14 cellular contexts compared by ENCODE assay signal in the genomic region with DNA sequence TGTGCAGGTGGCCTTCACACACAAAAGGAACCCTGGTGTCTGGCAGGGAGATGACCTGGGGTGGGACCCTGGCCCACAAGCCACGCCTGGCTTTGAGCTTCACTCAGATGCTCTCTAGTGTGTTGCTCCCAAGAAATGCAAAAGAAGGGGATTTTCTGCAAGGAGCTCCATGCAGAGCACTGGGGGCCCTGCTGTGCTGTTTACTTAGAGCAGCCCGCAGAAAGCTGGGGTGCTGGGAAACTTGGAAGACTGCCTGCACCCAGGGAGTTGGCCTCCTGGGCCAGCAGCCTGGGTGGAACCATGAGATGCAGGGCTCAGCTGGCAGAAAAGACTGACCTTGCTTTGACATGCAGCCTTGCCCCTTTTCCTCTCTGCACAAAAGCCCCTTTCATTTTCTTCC.
"Had no signal": no experiment of that assay in that cellular context is flagged by ENCODE, and none has a peak within 500 bp of the region (broad histone marks: within the 10 kb centered on the region; RNA-seq: fewer than 3 reads in every experiment).

No MANE protein-coding gene starts in this region.

- H3K27ac Mint-ChIP-seq: activated CD8-positive, alpha-beta memory T cell treated with anti-CD3 and anti-CD28 coated beads, Interleukin-2, amount 10 ng/mL, durations not matched to agents 7 days and 5 days; activated naive CD8-positive, alpha-beta T cell; activated T-cell treated with anti-CD3 and anti-CD28 coated beads, Interleukin-2, amount 50 U/mL, for 24 hours; memory B cell; stimulated activated naive CD8-positive, alpha-beta T cell treated with anti-CD3 and anti-CD28 coated beads, Interleukin-15, Interleukin-2, amounts not matched to agents 100 ng/mL and 50 ng/mL, for 24 hours had no signal

- H3K4me3 Mint-ChIP-seq: activated CD8-positive, alpha-beta memory T cell treated with anti-CD3 and anti-CD28 coated beads, Interleukin-2, amount 10 ng/mL, durations not matched to agents 7 days and 5 days; activated naive CD8-positive, alpha-beta T cell; activated T-cell treated with anti-CD3 and anti-CD28 coated beads, Interleukin-2, amount 50 U/mL, for 24 hours; memory B cell; stimulated activated naive CD8-positive, alpha-beta T cell treated with anti-CD3 and anti-CD28 coated beads, Interleukin-15, Interleukin-2, amounts not matched to agents 100 ng/mL and 50 ng/mL, for 24 hours had no signal

- H3K27ac ChIP-seq: breast epithelium, testis, upper lobe of right lung had no signal

- H3K9me3 ChIP-seq: testis, upper lobe of right lung had no signal

- H3K27me3 Mint-ChIP-seq: activated CD8-positive, alpha-beta memory T cell treated with anti-CD3 and anti-CD28 coated beads, Interleukin-2, amount 10 ng/mL, durations not matched to agents 7 days and 5 days; activated naive CD8-positive, alpha-beta T cell; memory B cell; stimulated activated naive CD8-positive, alpha-beta T cell treated with anti-CD3 and anti-CD28 coated beads, Interleukin-15, Interleukin-2, amounts not matched to agents 100 ng/mL and 50 ng/mL, for 24 hours had no signal

- H3K9me3 Mint-ChIP-seq: activated T-cell treated with anti-CD3 and anti-CD28 coated beads, Interleukin-2, amount 50 U/mL, for 24 hours; memory B cell; neural crest cell; stimulated activated naive CD8-positive, alpha-beta T cell treated with anti-CD3 and anti-CD28 coated beads, Interleukin-15, Interleukin-2, amounts not matched to agents 100 ng/mL and 50 ng/mL, for 24 hours had no signal

- DNase-seq: activated CD8-positive, alpha-beta memory T cell treated with anti-CD3 and anti-CD28 coated beads, Interleukin-2, amount 10 ng/mL, durations not matched to agents 7 days and 5 days; activated effector memory CD4-positive, alpha-beta T cell treated with anti-CD3 and anti-CD28 coated beads, Interleukin-2, amount 50 U/mL, for 16 hours; activated T-cell treated with anti-CD3 and anti-CD28 coated beads, Interleukin-2, amount 50 U/mL, for 24 hours; stimulated activated CD4-positive, alpha-beta T cell treated with anti-CD3 and anti-CD28 coated beads, Interleukin-4, amount 100 ng/mL, for 24 hours; testis; upper lobe of right lung had no signal

- H3K4me3 ChIP-seq: breast epithelium, testis, upper lobe of right lung had no signal

- H3K27me3 ChIP-seq: testis, upper lobe of right lung had no signal

- ATAC-seq: activated CD4-positive, CD25-positive, alpha-beta regulatory T cell treated with anti-CD3 and anti-CD28 coated beads, Interleukin-2, amount 50 U/mL, for 24 hours; activated CD8-positive, alpha-beta memory T cell treated with anti-CD3 and anti-CD28 coated beads, Interleukin-2, amount 10 ng/mL, durations not matched to agents 7 days and 5 days; esophagus mucosa; left lobe of liver; upper lobe of right lung had no signal

- H3K4me1 ChIP-seq: breast epithelium, testis, upper lobe of right lung had no signal

- H3K36me3 Mint-ChIP-seq: activated CD8-positive, alpha-beta memory T cell treated with anti-CD3 and anti-CD28 coated beads, Interleukin-2, amount 10 ng/mL, durations not matched to agents 7 days and 5 days; activated naive CD8-positive, alpha-beta T cell; memory B cell had no signal

- H3K4me1 Mint-ChIP-seq: memory B cell had no signal

- H3K36me3 ChIP-seq: breast epithelium, upper lobe of right lung had no signal
